ENCODE assay signal across 8 cellular contexts in the genomic region with DNA sequence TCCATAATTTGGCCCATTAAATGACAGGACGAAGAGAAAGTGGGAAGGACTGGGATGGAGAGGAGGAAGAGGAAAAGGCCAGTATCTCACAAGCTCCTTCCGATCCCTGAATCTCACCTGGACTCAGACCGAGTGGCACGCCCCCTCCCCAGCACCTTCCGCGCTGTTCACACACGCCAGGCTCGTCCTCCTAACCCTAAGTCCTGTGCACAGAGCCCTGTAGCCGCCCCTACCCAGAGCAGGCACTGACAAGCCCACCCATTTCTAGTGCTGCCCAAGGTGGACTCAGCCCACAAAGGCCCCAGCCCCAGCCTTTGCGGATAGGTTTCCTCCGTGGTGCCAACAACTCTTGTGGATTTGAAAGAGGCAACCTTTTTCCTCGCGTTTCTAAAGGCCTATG. TPM values are rescaled to one million over a fixed set of nuclear protein-coding genes. Genes with fewer than 3 reads are reported as not detected.
DNase-seq lines count a peak whose midpoint lies in the region; ATAC-seq and TF ChIP-seq lines count a peak whose summit lies in the region.

No MANE protein-coding gene starts in this region.

- TF ChIP-seq CTCF in H9 (conservative IDR thresholded peaks at IDR 0.05) (no peak), adrenal gland (IDR thresholded peaks at IDR 0.05) (no peak), hepatocyte (IDR thresholded peaks at IDR 0.05; ENCODE audit: poor library complexity) (no peak), prostate gland (IDR thresholded peaks at IDR 0.05) (no peak)

- no peak overlapping the region for H2BK20ac ChIP-seq in H9 (ENCODE audit: low read depth, low read length, poor library complexity, severe bottlenecking)

- H3K9me3 Mint-ChIP-seq in H9 = peaks cover 3 to 5% of the 10 kb centered on the region in 2 experiments; a peak in 3 of 5 replicates

- WGBS in H9 (ENCODE audit: extremely low coverage, insufficient read length, low lambda C conversion rate) = no CpG with 5 or more reads among the region's 13 CpGs
- WGBS in adrenal gland, 4 donors = 39 to 58% (median 46%) methylated on average over 13 of the region's 13 CpGs
- 31% methylated on average over 13 of the region's 13 CpGs for WGBS in hepatocyte (ENCODE audit: low lambda C conversion rate, missing lambda C conversion rate)
- WGBS in prostate gland = 46% methylated on average over 13 of the region's 13 CpGs

- H3K27me3 ChIP-seq in H9 (ENCODE audit: insufficient read depth, low read length) (peaks cover 8% of the 10 kb centered on the region; the same call in 1 of the 2 replicates), adrenal gland (no peaks in the 10 kb centered on the region), hepatocyte (peaks cover 23% of the 10 kb centered on the region), prostate gland (replicated peaks; ENCODE audit: insufficient read depth) (no peaks in the 10 kb centered on the region)

- ATAC-seq in HG03565 (IDR thresholded peaks at IDR 0.05; ENCODE audit: unreplicated experiment) = no peak

- H3K27ac ChIP-seq in H9 (ENCODE audit: insufficient read length, low read depth, low read length) (no peak overlapping the region), adrenal gland (peak overlapping the region in 3 of 5 donors; percentile 23 to 51 (median 29)), hepatocyte (peak overlapping the region; percentile 64), prostate gland (peak overlapping the region; percentile 41 to 60)

- H2BK12ac ChIP-seq in H9 (ENCODE audit: insufficient read length, low read depth, low read length) = no peak overlapping the region

- H3K4me1 Mint-ChIP-seq in H9 = peaks cover 51 to 54% of the 10 kb centered on the region in 2 experiments

- H2AK5ac ChIP-seq in H9 (ENCODE audit: insufficient read length, low read length) = no peak overlapping the region

- peak overlapping the region; percentile 64 for H3K9ac ChIP-seq in H9 (ENCODE audit: extremely low read depth, insufficient read length, low read length)

- H3K36me3 ChIP-seq in adrenal gland (replicated peaks in 1 of 2) (no peaks in the 10 kb centered on the region), hepatocyte (replicated peaks; ENCODE audit: insufficient read depth, low read depth) (no peaks in the 10 kb centered on the region), prostate gland (no peaks in the 10 kb centered on the region)

- intact Hi-C loops in adrenal gland (cut with DNase I) (no loop called here), prostate gland (cut with DNase I) (loop anchor here (10.0 kb wide), 1 partner anchor 615 kb away; no protein-coding TSS in a partner anchor)

- H4K91ac ChIP-seq in H9 (ENCODE audit: insufficient read length, low read depth, low read length) = no peak overlapping the region

- no peak overlapping the region for H2BK120ac ChIP-seq in H9 (ENCODE audit: low read depth, low read length, poor library complexity, severe bottlenecking)

- H4K8ac ChIP-seq in H9 (replicated peaks; ENCODE audit: insufficient read length, low read depth, low read length) = no peak overlapping the region

- TF ChIP-seq POLR2A in adrenal gland (IDR thresholded peaks at IDR 0.05) (no peak), prostate gland (IDR thresholded peaks at IDR 0.05) (no peak)

- no peaks in the 10 kb centered on the region for H3K9me2 ChIP-seq in hepatocyte (replicated peaks; ENCODE audit: insufficient read depth)

- peak overlapping the region; percentile 87 to 96 (median 94); a peak in 6 of 7 replicates for H3K27ac Mint-ChIP-seq in H9

- no peak overlapping the region for H2BK15ac ChIP-seq in H9 (ENCODE audit: low read depth, low read length)

- H3K4me3 Mint-ChIP-seq in H9 = peak overlapping the region; percentile 75 to 83

- no peak overlapping the region for H3K56ac ChIP-seq in H9 (ENCODE audit: insufficient read length, low read depth, low read length)

- no peak overlapping the region for H2BK5ac ChIP-seq in H9 (ENCODE audit: insufficient read length, low read length)

- H3K23ac ChIP-seq in H9 (ENCODE audit: insufficient read length, low read depth, low read length) = no peak overlapping the region

- peaks cover 26% of the 10 kb centered on the region for H3K27me3 Mint-ChIP-seq in H9 (ENCODE audit: low read depth)

- peaks cover 19% of the 10 kb centered on the region; the same call in 1 of the 2 replicates for H3K4me1 ChIP-seq in H9 (ENCODE audit: insufficient read depth, low read length)
- H3K4me1 ChIP-seq in adrenal gland (replicated peaks in 1 of 2) = peaks cover 4 to 15% of the 10 kb centered on the region in 2 donors
- peaks cover 3% of the 10 kb centered on the region for H3K4me1 ChIP-seq in hepatocyte (ENCODE audit: insufficient read depth)
- no peaks in the 10 kb centered on the region for H3K4me1 ChIP-seq in prostate gland (replicated peaks)

- no peaks in the 10 kb centered on the region; the same call in 1 of the 2 replicates for H3K79me2 ChIP-seq in H9 (ENCODE audit: insufficient read depth, low read length)
- no peaks in the 10 kb centered on the region for H3K79me2 ChIP-seq in hepatocyte

- H3K4ac ChIP-seq in H9 (ENCODE audit: low read depth, low read length) = no peak overlapping the region

- H2AFZ ChIP-seq in H9 (ENCODE audit: low read length) (no peak overlapping the region), hepatocyte (peak overlapping the region; percentile 90)

- no peak overlapping the region for H3T11ph ChIP-seq in H9 (ENCODE audit: low read length)

- H3K14ac ChIP-seq in H9 (ENCODE audit: insufficient read depth, low read length) = no peak overlapping the region

- H3K79me1 ChIP-seq in H9 (ENCODE audit: insufficient read depth, low read depth, low read length, poor library complexity, severe bottlenecking) = no peaks in the 10 kb centered on the region

- no peaks in the 10 kb centered on the region for H3K9me3 ChIP-seq in H9 (ENCODE audit: control insufficient read depth, low read depth, low read length)
- H3K9me3 ChIP-seq in adrenal gland (replicated peaks in 1 of 3) = no peaks in the 10 kb centered on the region
- no peaks in the 10 kb centered on the region for H3K9me3 ChIP-seq in hepatocyte (ENCODE audit: low read depth)
- no peaks in the 10 kb centered on the region for H3K9me3 ChIP-seq in prostate gland

- peak; percentile 68 for DNase-seq in H9
- no peak for DNase-seq in adrenal gland
- DNase-seq in hepatocyte (ENCODE audit: low spot score) = no peak
- no peak for DNase-seq in prostate gland (ENCODE audit: low spot score)
- DNase-seq in NCI-H146 (lab: John Stamatoyannopoulos, UW) = no peak
- no peak for DNase-seq in DMS114 treated with DMSO at 0.1 percent for 48 hours (lab: John Stamatoyannopoulos, UW; ENCODE audit: unreplicated experiment)
- no peak for DNase-seq in NCI-H2227 (lab: John Stamatoyannopoulos, UW; ENCODE audit: unreplicated experiment)

- peaks cover 4 to 12% (median 10%) of the 10 kb centered on the region in 3 experiments; a peak in 5 of 7 replicates for H3K36me3 Mint-ChIP-seq in H9 (ENCODE audit: insufficient read depth in 1 of 3, low read depth in 3 of 3)

- H3K4me2 ChIP-seq in H9 (ENCODE audit: insufficient read depth, insufficient read length, low read length) (peak overlapping the region; percentile 83), hepatocyte (peak overlapping the region; percentile 90)

- no peak overlapping the region for H3K18ac ChIP-seq in H9 (ENCODE audit: insufficient read length, low read depth, low read length)

- no peaks in the 10 kb centered on the region for H4K20me1 ChIP-seq in H9 (ENCODE audit: control insufficient read depth, insufficient read depth, insufficient read length)
- H4K20me1 ChIP-seq in hepatocyte (ENCODE audit: insufficient read depth, poor library complexity, severe bottlenecking) = no peaks in the 10 kb centered on the region

- no peak overlapping the region for H4K5ac ChIP-seq in H9 (ENCODE audit: insufficient read length, low read depth, low read length)

- H3K4me3 ChIP-seq in adrenal gland (peak overlapping the region in 2 of 4 donors; percentile 49 to 56), hepatocyte (peak overlapping the region; percentile 40), prostate gland (peak overlapping the region; percentile 38 to 44)

- H3K23me2 ChIP-seq in H9 (ENCODE audit: insufficient read length, low read depth, low read length, poor library complexity, severe bottlenecking) = peaks cover 13% of the 10 kb centered on the region

RNA-seq across cellular contexts. Expression of gene HS3ST3B1, which starts 9.2 kb away (rescaled TPM):
- 2.8 and 2.9 TPM in 2 replicates for total RNA-seq in H9 (2021)
- total RNA-seq in adrenal gland = 1 to 10 TPM; 2.5 to 8.5 (median 4.1) TPM
- polyA plus RNA-seq in adrenal gland = under 1 TPM; 0.47 to 0.64 (median 0.56) TPM
- 5.8 TPM in 2 replicates for total RNA-seq in hepatocyte
- 3.7 and 4.2 TPM in 2 replicates for polyA plus RNA-seq in hepatocyte
- 1 to 10 TPM; 2.8 to 4.1 TPM for total RNA-seq in prostate gland
